Comparison of ENCODE assay signal across 16 cellular contexts in genomic region chr15:88238618-88239430, GRCh38. TPM values are rescaled to one million over a fixed set of nuclear protein-coding genes. Genes with fewer than 3 reads are reported as not detected.
DNase-seq lines count a peak whose midpoint lies in the region; ATAC-seq and TF ChIP-seq lines count a peak whose summit lies in the region.
"Had no signal": no experiment of that assay in that cellular context is flagged by ENCODE, and none has a peak within 500 bp of the region (broad histone marks: within the 10 kb centered on the region; RNA-seq: fewer than 3 reads in every experiment).

No MANE protein-coding gene starts in this region.

- H3K36me3 ChIP-seq in left lung, result no peaks in the 10 kb centered on the region
- H3K36me3 ChIP-seq: gastrocnemius medialis, neutrophil had no signal

- intact Hi-C loops in left lung (cut with DNase I) (no loop called here), head of caudate nucleus (cut with DNase I) (no loop called here)

- peaks cover 13% of the 10 kb centered on the region for H3K4me1 Mint-ChIP-seq in HFFc6 (ENCODE audit: low read depth)
- H3K4me1 Mint-ChIP-seq: activated naive CD4-positive, alpha-beta T cell treated with anti-CD3 and anti-CD28 coated beads, Interleukin-2, amount 10 ng/mL, durations not matched to agents 7 days and 5 days had no signal

- DNase-seq in A172 (ENCODE audit: low spot score) (peak; percentile 8), HFFc6 (no peak), cardiac fibroblast (ENCODE audit: low read depth in 2 of 2) (peak; percentile 77 to 95), left lung (no peak), head of caudate nucleus (no peak)
- DNase-seq: ACHN; activated naive CD4-positive, alpha-beta T cell treated with anti-CD3 and anti-CD28 coated beads, Interleukin-2, amount 10 ng/mL, durations not matched to agents 7 days and 5 days; dermis blood vessel endothelial cell; DMS79; gastrocnemius medialis; KBM-7; NCI-H2081 treated with DMSO at 0.1 percent for 48 hours had no signal

- H3K4me3 ChIP-seq in cardiac fibroblast (replicated peaks in 1 of 2; ENCODE audit: low read depth in 2 of 2, low read length in 2 of 2), result no peak overlapping the region
- no peak overlapping the region for H3K4me3 ChIP-seq in left lung
- H3K4me3 ChIP-seq: gastrocnemius medialis had no signal

- H3K27ac ChIP-seq in left lung, result no peak overlapping the region
- H3K27ac ChIP-seq: gastrocnemius medialis, neutrophil had no signal

- no peaks in the 10 kb centered on the region; the same call in 1 of the 2 replicates for H3K9me3 Mint-ChIP-seq in HFFc6
- H3K9me3 Mint-ChIP-seq: activated naive CD4-positive, alpha-beta T cell treated with anti-CD3 and anti-CD28 coated beads, Interleukin-2, amount 10 ng/mL, durations not matched to agents 7 days and 5 days had no signal

- peak overlapping the region; percentile 52; the same call in 1 of the 2 replicates for H3K27ac Mint-ChIP-seq in HFFc6
- H3K27ac Mint-ChIP-seq: activated naive CD4-positive, alpha-beta T cell treated with anti-CD3 and anti-CD28 coated beads, Interleukin-2, amount 10 ng/mL, durations not matched to agents 7 days and 5 days had no signal

- ATAC-seq in left lung (peak; percentile 31), HG03139 (IDR thresholded peaks at IDR 0.05; ENCODE audit: unreplicated experiment) (no peak), GM19328 (IDR thresholded peaks at IDR 0.05; ENCODE audit: unreplicated experiment) (no peak), HG02840 (IDR thresholded peaks at IDR 0.05; ENCODE audit: low FRiP score, unreplicated experiment) (no peak)
- ATAC-seq: gastrocnemius medialis had no signal

- peaks cover 3% of the 10 kb centered on the region for H3K27me3 Mint-ChIP-seq in HFFc6 (ENCODE audit: insufficient read depth)

- H3K36me3 Mint-ChIP-seq in HFFc6 (ENCODE audit: low read depth), result no peaks in the 10 kb centered on the region
- H3K36me3 Mint-ChIP-seq: activated naive CD4-positive, alpha-beta T cell treated with anti-CD3 and anti-CD28 coated beads, Interleukin-2, amount 10 ng/mL, durations not matched to agents 7 days and 5 days had no signal

- H3K4me3 Mint-ChIP-seq in HFFc6, result no peak overlapping the region
- H3K4me3 Mint-ChIP-seq: activated naive CD4-positive, alpha-beta T cell treated with anti-CD3 and anti-CD28 coated beads, Interleukin-2, amount 10 ng/mL, durations not matched to agents 7 days and 5 days had no signal

- H3K9me3 ChIP-seq in left lung, result no peaks in the 10 kb centered on the region
- H3K9me3 ChIP-seq: gastrocnemius medialis, neutrophil had no signal

- no peaks in the 10 kb centered on the region for H3K4me1 ChIP-seq in left lung
- H3K4me1 ChIP-seq: gastrocnemius medialis had no signal

- peaks cover 0 to 10% of the 10 kb centered on the region in 2 donors for H3K27me3 ChIP-seq in left lung
- H3K27me3 ChIP-seq: gastrocnemius medialis had no signal

- TF ChIP-seq CTCF in HFFc6 (IDR thresholded peaks at IDR 0.05), result no peak
- no peak for TF ChIP-seq CTCF in cardiac fibroblast (IDR thresholded peaks at IDR 0.05; ENCODE audit: low read depth, low read length)
- no peak for TF ChIP-seq CTCF in left lung (IDR thresholded peaks at IDR 0.05)

RNA-seq across cellular contexts. Expression of gene NTRK3, which starts 17.7 kb away (rescaled TPM):
- not detected in 2 replicates for total RNA-seq in A172 (2014; rRNA removed; shearing (Covaris generic))
- under 1 TPM in 1 of 6 experiments, not detected in 5; 0.02 TPM for total RNA-seq in HFFc6 (2021; fragmentation: NEBNext Ultra II Directional; extraction: Animal tissue kit (Norgen Biotek cat#: 25700))
- total RNA-seq in left lung, result 1 to 10 TPM; 4.1 to 4.5 TPM

Comparison
In these comparisons a context has a peak if more than half of its experiments do, and no peak if none do; other contexts are left out.
1. DNase-seq: peak in A172 (single experiment) and cardiac fibroblast (2 of 2); none in HFFc6 (single experiment), left lung (0 of 2) and head of caudate nucleus (0 of 42).